Comparison of ENCODE assay signal across 9 cellular contexts in the genomic region with DNA sequence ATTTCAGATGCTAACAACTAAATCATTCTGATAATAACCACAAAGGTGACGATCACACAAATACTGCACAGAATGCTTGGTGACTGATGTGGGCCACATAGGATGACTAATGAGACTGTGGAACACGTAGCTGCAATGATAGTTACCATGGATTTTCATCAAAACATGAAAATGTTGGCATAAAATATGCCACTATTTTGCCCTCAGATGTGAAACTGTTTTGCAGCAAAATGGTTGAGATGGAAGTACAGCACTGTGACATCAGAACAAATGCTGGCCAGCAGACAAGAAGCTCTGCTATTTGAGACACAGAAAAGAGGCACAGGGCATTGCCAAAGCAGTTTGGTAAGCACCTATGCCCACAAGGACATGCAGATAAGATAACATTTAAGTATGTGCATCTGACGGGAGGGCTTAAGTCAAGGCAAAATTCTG.
A peak's percentile ranks its signal among the peaks of the same experiment; 100 is the strongest.
DNase-seq lines count a peak whose midpoint lies in the region; ATAC-seq, FAIRE-seq and TF ChIP-seq lines count a peak whose summit lies in the region.
"Had no signal": no experiment of that assay in that cellular context is flagged by ENCODE, and none has a peak within 500 bp of the region (broad histone marks: within the 10 kb centered on the region; RNA-seq: fewer than 3 reads in every experiment).

No MANE protein-coding gene starts in this region.

- 22 to 49% (median 24%) methylated on average over 3 of the region's 3 CpGs for WGBS in small intestine, 3 donors

- no peak for TF ChIP-seq CTCF in colonic mucosa (IDR thresholded peaks at IDR 0.05)

- peak; percentile 44 for DNase-seq in fibroblast of gingiva (ENCODE audit: low read depth)
- peak; percentile 21 for DNase-seq in small intestine
- no peak for DNase-seq in cortex of kidney (lab: John Stamatoyannopoulos, UW)
- no peak for DNase-seq in NCI-H128 (lab: John Stamatoyannopoulos, UW; ENCODE audit: unreplicated experiment)
- no peak for DNase-seq in hypothalamus (lab: John Stamatoyannopoulos, UW)
- DNase-seq in colonic mucosa, result no peak

- peak overlapping the region in 1 of 2 donors; percentile 14 for H3K9ac ChIP-seq in colonic mucosa (ENCODE audit: low read depth in 2 of 2, low read length in 2 of 2)

- H3K4me3 ChIP-seq in small intestine (ENCODE audit: low read depth in 1 of 2, low read length in 2 of 2), result no peak overlapping the region
- no peak overlapping the region for H3K4me3 ChIP-seq in colonic mucosa

- no peaks in the 10 kb centered on the region for H3K27me3 ChIP-seq in small intestine (ENCODE audit: control insufficient read depth in 2 of 2, insufficient read depth in 2 of 2, low read length in 2 of 2)
- H3K27me3 ChIP-seq in colonic mucosa, result no peaks in the 10 kb centered on the region

- H3K27ac ChIP-seq in small intestine (ENCODE audit: low read depth in 1 of 2, low read length in 1 of 2) (peak overlapping the region in 1 of 2 donors; percentile 17), colonic mucosa (no peak overlapping the region)

- intact Hi-C loops in colonic mucosa (cut with DNase I), result no loop called here

- peak; percentile 23 for ATAC-seq in GM18511 (IDR thresholded peaks at IDR 0.05; ENCODE audit: unreplicated experiment)
- ATAC-seq in activated CD4-positive, CD25-positive, alpha-beta regulatory T cell treated with anti-CD3 and anti-CD28 coated beads, Interleukin-2, amount 50 U/mL, for 24 hours, result peak; percentile 75 to 76

- FAIRE-seq in small intestine (lab: Jason Lieb, UNC), result no peak
- FAIRE-seq: endothelial cell of umbilical vein had no signal

- H3K9me3 ChIP-seq in small intestine (ENCODE audit: control insufficient read depth, low read depth), result no peaks in the 10 kb centered on the region
- H3K9me3 ChIP-seq in colonic mucosa, result no peaks in the 10 kb centered on the region

- H3K4me1 ChIP-seq in small intestine (ENCODE audit: control insufficient read depth in 2 of 2, insufficient read depth in 1 of 2, low read depth in 1 of 2, low read length in 1 of 2) (peaks cover 0 to 3% of the 10 kb centered on the region in 2 donors), colonic mucosa (no peaks in the 10 kb centered on the region)

- no peaks in the 10 kb centered on the region for H3K36me3 ChIP-seq in small intestine (ENCODE audit: control insufficient read depth in 2 of 2, insufficient read depth in 2 of 2, low read length in 2 of 2)
- no peaks in the 10 kb centered on the region for H3K36me3 ChIP-seq in colonic mucosa

Comparison
In these comparisons a context has a peak if more than half of its experiments do, and no peak if none do; other contexts are left out.
1. DNase-seq: peak in fibroblast of gingiva (single experiment) and small intestine (single experiment); none in cortex of kidney (single experiment), NCI-H128 (single experiment), hypothalamus (0 of 51) and colonic mucosa (single experiment).